28 cellular contexts compared by ENCODE assay signal in the genomic region with DNA sequence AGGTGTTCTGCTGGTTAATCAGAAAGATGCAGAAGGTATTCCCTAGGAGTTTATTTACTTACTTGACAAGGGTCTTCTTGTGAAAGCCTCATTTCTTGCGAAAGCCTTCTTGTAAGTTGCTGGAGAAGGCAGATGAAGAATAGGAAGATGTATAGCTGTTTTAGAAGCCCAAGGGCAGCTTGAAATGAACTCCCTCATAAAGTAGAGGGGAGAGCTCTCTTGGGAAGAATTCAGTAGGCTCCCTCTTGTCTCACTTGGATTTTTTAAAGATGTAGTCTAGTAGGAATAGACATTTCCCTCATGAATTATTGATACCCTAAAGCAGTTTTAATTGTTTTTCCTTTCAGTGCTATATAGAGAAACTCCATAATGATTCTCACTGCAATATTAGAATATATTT.
"Had no signal": no experiment of that assay in that cellular context is flagged by ENCODE, and none has a peak within 500 bp of the region (broad histone marks: within the 10 kb centered on the region; RNA-seq: fewer than 3 reads in every experiment).

No MANE protein-coding gene starts in this region.

- DNase-seq: stimulated activated CD4-positive, alpha-beta T cell treated with anti-CD3 and anti-CD28 coated beads, Interleukin-2, amount 100 ng/mL, for 48 hours; stimulated activated CD4-positive, alpha-beta T cell treated with anti-CD3 and anti-CD28 coated beads, Interleukin-4, amount 100 ng/mL, for 1 hour; stimulated activated CD4-positive, alpha-beta T cell treated with anti-CD3 and anti-CD28 coated beads, Interleukin-4, amount 100 ng/mL, for 24 hours; stimulated activated CD4-positive, alpha-beta T cell treated with anti-CD3 and anti-CD28 coated beads, Interleukin-4, amount 100 ng/mL, for 4 hours; stimulated activated CD8-positive, alpha-beta memory T cell treated with anti-CD3 and anti-CD28 coated beads, Interleukin-4, amount 100 ng/mL, for 48 hours; stimulated activated naive B cell treated with anti-CD40 and anti-IgM and Interleukin-4, amounts not matched to agents 10 μg/mL and 1 μg/mL and 100 μg/mL, for 72 hours; stimulated activated naive CD4-positive, alpha-beta T cell; stimulated activated naive CD4-positive, alpha-beta T cell treated with Interleukin-2 at 50 U/mL for 16 hours; stimulated activated naive CD8-positive, alpha-beta T cell treated with anti-CD3 and anti-CD28 coated beads, Interleukin-15, amount 100 ng/mL, for 72 hours; stimulated activated naive CD8-positive, alpha-beta T cell treated with anti-CD3 and anti-CD28 coated beads, Interleukin-15, Interleukin-2, amounts not matched to agents 100 U/mL and 50 U/mL, for 24 hours; stomach; substantia nigra; testis; thyroid gland; tibial artery; transverse colon; trophoblast cell; upper lobe of left lung; upper lobe of right lung; uterus had no signal

- H3K27me3 ChIP-seq: stomach, suprapubic skin, testis, thyroid gland, tibial artery, tibial nerve, transverse colon, upper lobe of left lung, upper lobe of right lung, uterus, vagina had no signal

- H3K27me3 Mint-ChIP-seq: stimulated activated memory B cell treated with anti-CD40 and anti-IgM and Interleukin-4, amounts not matched to agents 10 μg/mL and 1 μg/mL and 100 μg/mL, for 72 hours; stimulated activated naive B cell treated with anti-CD40 and anti-IgM and Interleukin-4, amounts not matched to agents 10 μg/mL and 1 μg/mL and 100 μg/mL, for 72 hours; stimulated activated naive CD8-positive, alpha-beta T cell treated with anti-CD3 and anti-CD28 coated beads, Interleukin-15, amount 100 ng/mL, for 72 hours; stimulated activated naive CD8-positive, alpha-beta T cell treated with anti-CD3 and anti-CD28 coated beads, Interleukin-15, Interleukin-2, amounts not matched to agents 100 ng/mL and 50 ng/mL, for 24 hours; type B pancreatic cell had no signal

- H3K9me3 Mint-ChIP-seq: stimulated activated memory B cell treated with anti-CD40 and anti-IgM and Interleukin-4, amounts not matched to agents 10 μg/mL and 1 μg/mL and 100 μg/mL, for 72 hours; stimulated activated naive CD8-positive, alpha-beta T cell treated with anti-CD3 and anti-CD28 coated beads, Interleukin-15, amount 100 ng/mL, for 72 hours had no signal

- H3K4me1 Mint-ChIP-seq: stimulated activated effector memory CD8-positive, alpha-beta T cell treated with anti-CD3 and anti-CD28 coated beads, Interleukin-12 subunit alpha, Interleukin-12 subunit beta, amount 100 ng/mL, for 72 hours; stimulated activated memory B cell treated with anti-CD40 and anti-IgM and Interleukin-4, amounts not matched to agents 10 μg/mL and 1 μg/mL and 100 μg/mL, for 72 hours; stimulated activated naive B cell treated with anti-CD40 and anti-IgM and Interleukin-4, amounts not matched to agents 10 μg/mL and 1 μg/mL and 100 μg/mL, for 72 hours; stimulated activated naive CD8-positive, alpha-beta T cell treated with anti-CD3 and anti-CD28 coated beads, Interleukin-15, amount 100 ng/mL, for 72 hours had no signal

- H3K4me3 Mint-ChIP-seq: stimulated activated effector memory CD8-positive, alpha-beta T cell treated with anti-CD3 and anti-CD28 coated beads, Interleukin-12 subunit alpha, Interleukin-12 subunit beta, amount 100 ng/mL, for 72 hours; stimulated activated memory B cell treated with anti-CD40 and anti-IgM and Interleukin-4, amounts not matched to agents 10 μg/mL and 1 μg/mL and 100 μg/mL, for 72 hours; stimulated activated naive B cell treated with anti-CD40 and anti-IgM and Interleukin-4, amounts not matched to agents 10 μg/mL and 1 μg/mL and 100 μg/mL, for 72 hours; stimulated activated naive CD8-positive, alpha-beta T cell treated with anti-CD3 and anti-CD28 coated beads, Interleukin-15, amount 100 ng/mL, for 72 hours; stimulated activated naive CD8-positive, alpha-beta T cell treated with anti-CD3 and anti-CD28 coated beads, Interleukin-15, Interleukin-2, amounts not matched to agents 100 ng/mL and 50 ng/mL, for 24 hours; type B pancreatic cell had no signal

- H3K4me3 ChIP-seq: stomach, suprapubic skin, testis, thoracic aorta, thyroid gland, tibial artery, tibial nerve, transverse colon, upper lobe of left lung, upper lobe of right lung, uterus, vagina had no signal

- H3K27ac Mint-ChIP-seq: stimulated activated effector memory CD8-positive, alpha-beta T cell treated with anti-CD3 and anti-CD28 coated beads, Interleukin-12 subunit alpha, Interleukin-12 subunit beta, amount 100 ng/mL, for 72 hours; stimulated activated memory B cell treated with anti-CD40 and anti-IgM and Interleukin-4, amounts not matched to agents 10 μg/mL and 1 μg/mL and 100 μg/mL, for 72 hours; stimulated activated naive B cell treated with anti-CD40 and anti-IgM and Interleukin-4, amounts not matched to agents 10 μg/mL and 1 μg/mL and 100 μg/mL, for 72 hours; stimulated activated naive CD8-positive, alpha-beta T cell treated with anti-CD3 and anti-CD28 coated beads, Interleukin-15, amount 100 ng/mL, for 72 hours; stimulated activated naive CD8-positive, alpha-beta T cell treated with anti-CD3 and anti-CD28 coated beads, Interleukin-15, Interleukin-2, amounts not matched to agents 100 ng/mL and 50 ng/mL, for 24 hours; type B pancreatic cell had no signal

- H3K9me3 ChIP-seq: stomach, suprapubic skin, testis, thoracic aorta, thyroid gland, tibial artery, tibial nerve, transverse colon, upper lobe of left lung, upper lobe of right lung, uterus, vagina had no signal

- H3K4me1 ChIP-seq: stomach, suprapubic skin, testis, thyroid gland, tibial artery, tibial nerve, transverse colon, upper lobe of left lung, upper lobe of right lung, uterus had no signal

- H3K36me3 ChIP-seq: stomach, suprapubic skin, thoracic aorta, thyroid gland, tibial artery, tibial nerve, transverse colon, upper lobe of left lung, upper lobe of right lung, uterus, vagina had no signal

- H3K36me3 Mint-ChIP-seq: stimulated activated effector memory CD8-positive, alpha-beta T cell treated with anti-CD3 and anti-CD28 coated beads, Interleukin-12 subunit alpha, Interleukin-12 subunit beta, amount 100 ng/mL, for 72 hours; stimulated activated memory B cell treated with anti-CD40 and anti-IgM and Interleukin-4, amounts not matched to agents 10 μg/mL and 1 μg/mL and 100 μg/mL, for 72 hours; stimulated activated naive B cell treated with anti-CD40 and anti-IgM and Interleukin-4, amounts not matched to agents 10 μg/mL and 1 μg/mL and 100 μg/mL, for 72 hours had no signal

- H3K27ac ChIP-seq: stomach, suprapubic skin, testis, thoracic aorta, thyroid gland, tibial artery, tibial nerve, transverse colon, upper lobe of left lung, upper lobe of right lung, uterus, vagina had no signal
